ENCODE assay signal across 8 cellular contexts in the genomic region with DNA sequence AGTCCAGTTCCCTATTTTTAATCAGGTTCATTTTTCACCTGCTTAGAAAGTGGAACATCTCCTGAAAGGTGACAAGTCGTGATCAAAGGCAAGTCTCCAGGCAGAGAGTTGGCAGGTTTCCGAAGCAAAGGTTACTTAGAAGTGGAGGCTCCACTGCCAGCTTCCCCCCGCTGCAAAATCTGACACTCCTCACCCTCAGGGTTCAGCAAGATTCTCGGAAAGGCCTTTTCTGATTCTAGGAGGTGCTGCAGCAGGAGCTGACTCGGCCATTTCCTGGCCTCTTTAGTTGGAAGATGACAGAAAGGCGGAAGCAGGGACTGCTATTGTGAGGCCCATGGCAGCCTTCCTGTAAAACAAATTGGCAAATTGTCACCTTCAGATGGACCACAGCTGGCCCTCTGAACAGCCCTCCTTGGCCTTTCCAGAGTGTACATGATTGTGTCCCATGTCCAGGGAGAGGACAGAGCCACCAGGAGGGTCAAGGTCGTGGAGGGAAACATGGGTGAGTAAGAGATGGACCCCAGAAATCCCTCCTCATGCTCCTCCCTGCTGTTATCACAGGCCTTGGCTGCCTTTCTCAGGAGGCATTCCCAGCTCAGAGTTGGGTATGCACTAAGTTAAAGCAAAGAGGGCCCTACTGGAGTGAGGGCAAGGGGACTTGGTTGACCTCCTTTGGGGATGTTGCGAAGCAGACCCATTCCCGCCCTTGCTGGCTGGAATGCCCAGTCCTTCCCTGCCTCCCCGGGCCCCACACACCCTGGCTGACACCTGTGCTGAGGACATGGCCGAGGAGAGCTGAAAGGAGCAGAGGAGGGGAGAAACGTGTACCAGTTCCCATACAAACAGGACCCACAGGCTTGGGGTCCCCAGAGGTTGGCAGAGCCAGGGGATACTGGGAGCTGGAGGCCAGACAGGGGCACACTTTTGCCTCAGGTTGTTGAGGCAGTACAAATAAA.
DNase-seq lines count a peak whose midpoint lies in the region; ATAC-seq and TF ChIP-seq lines count a peak whose summit lies in the region.

No MANE protein-coding gene starts in this region.

- H3K9me3 Mint-ChIP-seq in osteocyte (ENCODE audit: unreplicated experiment), result no peaks in the 10 kb centered on the region

- H3K4me3 Mint-ChIP-seq in osteocyte (ENCODE audit: unreplicated experiment), result peak overlapping the region; percentile 55

- ATAC-seq in HG03354 (IDR thresholded peaks at IDR 0.05; ENCODE audit: poor library complexity, severe bottlenecking, unreplicated experiment), result no peak
- ATAC-seq in HG02884 (IDR thresholded peaks at IDR 0.05; ENCODE audit: unreplicated experiment), result no peak

- no peaks in the 10 kb centered on the region for H3K36me3 Mint-ChIP-seq in osteocyte (ENCODE audit: unreplicated experiment)

- peaks cover 79% of the 10 kb centered on the region for H3K4me1 Mint-ChIP-seq in osteocyte (ENCODE audit: unreplicated experiment)

- DNase-seq in AML-193 (lab: John Stamatoyannopoulos, UW) (peak; percentile 31 to 35), M059J (ENCODE audit: low read depth) (peak; percentile 71), epithelial cell of prostate (ENCODE audit: low read depth, low spot score) (no peak), osteocyte (ENCODE audit: extremely low spot score, unreplicated experiment) (no peak), germinal center (ENCODE audit: low spot score) (no peak)
- DNase-seq in activated CD8-positive, alpha-beta memory T cell treated with anti-CD3 and anti-CD28 coated beads, Interleukin-2, amount 50 U/mL, for 1 hour (ENCODE audit: extremely low read depth), result peak; percentile 59

- peak overlapping the region; percentile 99 for H3K27ac ChIP-seq in epithelial cell of prostate

- TF ChIP-seq CTCF in osteocyte (IDR thresholded peaks at IDR 0.05), result no peak

- no peaks in the 10 kb centered on the region for H3K27me3 Mint-ChIP-seq in osteocyte (ENCODE audit: unreplicated experiment)

- peak overlapping the region; percentile 100 for H3K27ac Mint-ChIP-seq in osteocyte (ENCODE audit: unreplicated experiment)

Comparison
In these comparisons a context has a peak if more than half of its experiments do, and no peak if none do; other contexts are left out.
1. DNase-seq: peak in AML-193 (2 of 2), M059J (single experiment) and activated CD8-positive, alpha-beta memory T cell treated with anti-CD3 and anti-CD28 coated beads, Interleukin-2, amount 50 U/mL, for 1 hour (single experiment); none in epithelial cell of prostate (single experiment), osteocyte (single experiment) and germinal center (single experiment).